Comparison of ENCODE assay signal across 14 cellular contexts in genomic region chr10:104445359-104445758, GRCh38.
DNase-seq lines count a peak whose midpoint lies in the region; ATAC-seq and TF ChIP-seq lines count a peak whose summit lies in the region.
"Had no signal": no experiment of that assay in that cellular context is flagged by ENCODE, and none has a peak within 500 bp of the region (broad histone marks: within the 10 kb centered on the region; RNA-seq: fewer than 3 reads in every experiment).

No MANE protein-coding gene starts in this region.

- no peaks in the 10 kb centered on the region for H3K4me1 ChIP-seq in CD4-positive, alpha-beta memory T cell (ENCODE audit: insufficient read depth, low read length)

- H3K36me3 Mint-ChIP-seq in CD4-positive, alpha-beta memory T cell, result no peaks in the 10 kb centered on the region
- H3K36me3 Mint-ChIP-seq: naive B cell had no signal

- no peaks in the 10 kb centered on the region for H3K9me3 ChIP-seq in CD4-positive, alpha-beta memory T cell (ENCODE audit: control insufficient read depth in 1 of 2, low read length in 2 of 2)

- no peak overlapping the region for H3K4me3 ChIP-seq in astrocyte of the cerebellum (ENCODE audit: low read depth, low read length)
- no peak overlapping the region for H3K4me3 ChIP-seq in kidney epithelial cell (ENCODE audit: low read depth, low read length)
- no peak overlapping the region for H3K4me3 ChIP-seq in CD4-positive, alpha-beta memory T cell (ENCODE audit: low read length in 2 of 2)

- POLR2A ChIA-PET in CD4-positive, alpha-beta memory T cell (lab: Charles Lee; ENCODE audit: partially characterized antibody), result no interaction called here

- no peaks in the 10 kb centered on the region for H3K36me3 ChIP-seq in kidney epithelial cell (ENCODE audit: control insufficient read depth, insufficient read depth, low read length)
- H3K36me3 ChIP-seq in CD4-positive, alpha-beta memory T cell (ENCODE audit: insufficient read depth, low read length), result no peaks in the 10 kb centered on the region

- no peak overlapping the region for H3K27ac Mint-ChIP-seq in CD4-positive, alpha-beta memory T cell
- H3K27ac Mint-ChIP-seq: naive B cell had no signal

- H3K27me3 Mint-ChIP-seq in CD4-positive, alpha-beta memory T cell, result peaks cover 8 to 24% of the 10 kb centered on the region in 2 donors

- in situ Hi-C loops in astrocyte of the cerebellum (cut with HindIII; ENCODE audit: low sequenced_read_pairs), result no loop called here

- DNase-seq in AG20443 (ENCODE audit: low spot score), result peak; percentile 58
- peak; percentile 75 for DNase-seq in HS-27A (ENCODE audit: low read depth)
- peak; percentile 78 for DNase-seq in astrocyte of the cerebellum (ENCODE audit: low read depth)
- peak; percentile 64 for DNase-seq in kidney epithelial cell (ENCODE audit: low read depth)
- no peak for DNase-seq in CD4-positive, alpha-beta memory T cell
- no peak for DNase-seq in NAMALWA (ENCODE audit: low spot score)
- DNase-seq: activated naive CD4-positive, alpha-beta T cell; left colon; naive B cell; NCI-H1092; T-helper 9 cell had no signal

- no peak overlapping the region for H3K27ac ChIP-seq in CD4-positive, alpha-beta memory T cell (ENCODE audit: low read depth, low read length)

- no peak for ATAC-seq in HG03565 (IDR thresholded peaks at IDR 0.05; ENCODE audit: unreplicated experiment)
- ATAC-seq in GM18873 (IDR thresholded peaks at IDR 0.05; ENCODE audit: low FRiP score, unreplicated experiment), result no peak
- ATAC-seq: left colon, sciatic nerve had no signal

- no peaks in the 10 kb centered on the region for H3K4me1 Mint-ChIP-seq in CD4-positive, alpha-beta memory T cell
- H3K4me1 Mint-ChIP-seq: naive B cell had no signal

- TF ChIP-seq CTCF in astrocyte of the cerebellum (IDR thresholded peaks at IDR 0.05; ENCODE audit: low read depth, low read length, missing control alignments), result no peak
- no peak for TF ChIP-seq CTCF in kidney epithelial cell (IDR thresholded peaks at IDR 0.05; ENCODE audit: insufficient read depth, low read length, poor library complexity, severe bottlenecking)

- no peak overlapping the region for H3K4me3 Mint-ChIP-seq in CD4-positive, alpha-beta memory T cell
- H3K4me3 Mint-ChIP-seq: naive B cell had no signal

- H3K27me3 ChIP-seq in kidney epithelial cell (ENCODE audit: control insufficient read depth, insufficient read depth, low read length), result no peaks in the 10 kb centered on the region
- H3K27me3 ChIP-seq in CD4-positive, alpha-beta memory T cell (ENCODE audit: insufficient read depth, low read length), result no peaks in the 10 kb centered on the region

- no peaks in the 10 kb centered on the region for H3K9me3 Mint-ChIP-seq in CD4-positive, alpha-beta memory T cell
- H3K9me3 Mint-ChIP-seq: naive B cell had no signal

- intact Hi-C loops in CD4-positive, alpha-beta memory T cell (cut with micrococcal nuclease), result no loop called here

- CTCF ChIA-PET in CD4-positive, alpha-beta memory T cell (lab: Charles Lee; ENCODE audit: partially characterized antibody), result no interaction called here

Comparison
In these comparisons a context has a peak if more than half of its experiments do, and no peak if none do; other contexts are left out.
1. DNase-seq: peak in AG20443 (single experiment), HS-27A (single experiment), astrocyte of the cerebellum (single experiment) and kidney epithelial cell (single experiment); none in CD4-positive, alpha-beta memory T cell (0 of 5) and NAMALWA (single experiment).